In the genomic region with DNA sequence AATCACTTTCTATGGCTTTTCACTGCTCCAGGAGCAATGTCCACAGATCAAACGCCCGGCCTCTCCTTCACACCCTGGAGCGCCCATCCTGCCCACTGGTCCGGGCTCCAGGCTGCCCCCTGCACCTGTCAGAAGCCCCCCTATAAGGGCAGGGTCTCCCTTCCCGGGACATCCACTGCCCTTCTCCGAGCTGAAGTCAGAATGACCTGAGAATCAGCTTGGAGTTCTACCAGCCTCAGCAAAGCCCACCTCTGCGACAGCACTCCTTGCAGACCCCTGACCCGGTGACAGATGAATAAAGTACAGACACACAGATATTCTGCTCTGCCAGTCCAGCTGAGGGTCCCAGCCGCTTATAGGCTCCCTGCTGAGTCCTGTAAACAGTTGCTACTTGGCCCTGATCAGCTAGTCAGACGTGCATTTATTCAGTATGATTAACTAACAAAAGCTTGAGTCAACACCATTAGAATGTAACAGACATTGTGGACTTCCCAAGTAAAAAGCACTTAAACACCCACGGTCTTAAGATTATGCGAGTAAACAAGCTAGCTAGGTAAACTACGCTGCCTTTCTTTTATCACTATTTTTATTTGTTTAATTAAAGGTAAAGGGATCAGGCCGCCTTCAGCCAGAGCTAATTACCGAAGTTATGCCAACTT, we compare ENCODE assay signal across 11 cellular contexts. TPM values are rescaled to one million over a fixed set of nuclear protein-coding genes. Genes with fewer than 3 reads are reported as not detected.
DNase-seq lines count a peak whose midpoint lies in the region; ATAC-seq, FAIRE-seq and TF ChIP-seq lines count a peak whose summit lies in the region.
"Had no signal": no experiment of that assay in that cellular context is flagged by ENCODE, and none has a peak within 500 bp of the region (broad histone marks: within the 10 kb centered on the region; RNA-seq: fewer than 3 reads in every experiment).

No MANE protein-coding gene starts in this region.

- H3K4me1 Mint-ChIP-seq in Caco-2 (ENCODE audit: low read depth, unreplicated experiment) (peaks cover 36% of the 10 kb centered on the region), HFFc6 (ENCODE audit: low read depth) (peaks cover 48% of the 10 kb centered on the region)
- H3K4me1 Mint-ChIP-seq in activated CD8-positive, alpha-beta T cell treated with anti-CD3 and anti-CD28 coated beads, Interleukin-2, amount 10 ng/mL, durations not matched to agents 7 days and 5 days (ENCODE audit: low read depth): peaks cover 64% of the 10 kb centered on the region

- no TSS peak for BruUV-seq in Caco-2 (replicated peaks; lab: Mats Ljungman, UMichigan)

- H3K9me3 ChIP-seq in Caco-2: no peaks in the 10 kb centered on the region
- H3K9me3 ChIP-seq in keratinocyte (ENCODE audit: control insufficient read depth, low read depth, low read length): no peaks in the 10 kb centered on the region

- intact Hi-C loops in Caco-2 (cut with micrococcal nuclease; ENCODE audit: unreplicated experiment): no loop called here

- peaks cover 59% of the 10 kb centered on the region for H4K20me1 ChIP-seq in keratinocyte (ENCODE audit: control insufficient read depth, extremely low read depth, insufficient read depth, low read length)

- TF ChIP-seq CTCF in Caco-2 (IDR thresholded peaks at IDR 0.05; ENCODE audit: insufficient read depth in 1 of 2, low read depth in 1 of 2, low read length in 1 of 2, severe bottlenecking in 1 of 2, unreplicated experiment in 1 of 2) (no peak), HFFc6 (IDR thresholded peaks at IDR 0.05) (no peak), keratinocyte (optimal IDR thresholded peaks at IDR 0.05 in 1 of 3, IDR thresholded peaks at IDR 0.05 in 1 of 3, conservative IDR thresholded peaks at IDR 0.05 in 1 of 3; ENCODE audit: extremely low read depth in 1 of 3, insufficient read depth in 2 of 3, low read length in 3 of 3) (no peak)

- FAIRE-seq in keratinocyte (lab: Jason Lieb, UNC): no peak

- H3K27me3 ChIP-seq in Caco-2 (replicated peaks; ENCODE audit: control insufficient read depth, insufficient read depth, low read length) (no peaks in the 10 kb centered on the region), keratinocyte (ENCODE audit: control insufficient read depth, extremely low read depth, insufficient read depth, low read length) (no peaks in the 10 kb centered on the region)

- H3K79me2 ChIP-seq in keratinocyte (ENCODE audit: control insufficient read depth, insufficient read depth, low read length): peaks cover 91% of the 10 kb centered on the region

- H3K9me3 Mint-ChIP-seq in Caco-2 (ENCODE audit: unreplicated experiment) (no peaks in the 10 kb centered on the region), HFFc6 (no peaks in the 10 kb centered on the region)
- no peaks in the 10 kb centered on the region for H3K9me3 Mint-ChIP-seq in activated CD8-positive, alpha-beta T cell treated with anti-CD3 and anti-CD28 coated beads, Interleukin-2, amount 10 ng/mL, durations not matched to agents 7 days and 5 days (ENCODE audit: insufficient read depth)

- H3K4me3 Mint-ChIP-seq in Caco-2 (ENCODE audit: unreplicated experiment): peak overlapping the region; percentile 90
- H3K4me3 Mint-ChIP-seq in HFFc6: peak overlapping the region; percentile 23
- H3K4me3 Mint-ChIP-seq in activated CD8-positive, alpha-beta T cell treated with anti-CD3 and anti-CD28 coated beads, Interleukin-2, amount 10 ng/mL, durations not matched to agents 7 days and 5 days: peak overlapping the region; percentile 64

- peak overlapping the region; percentile 88 for H3K4me2 ChIP-seq in keratinocyte (ENCODE audit: control insufficient read depth, extremely low read depth, insufficient read depth, low read depth, low read length)

- no peak for ATAC-seq in activated CD8-positive, alpha-beta T cell treated with anti-CD3 and anti-CD28 coated beads, Interleukin-2, amount 10 ng/mL, durations not matched to agents 7 days and 5 days
- no peak for ATAC-seq in GM21737 (IDR thresholded peaks at IDR 0.05; ENCODE audit: unreplicated experiment)

- H3K27ac ChIP-seq in keratinocyte (ENCODE audit: control insufficient read depth, insufficient read depth, low read length): peak overlapping the region; percentile 26
- H3K27ac ChIP-seq: HL-60 had no signal

- H3K27me3 Mint-ChIP-seq in Caco-2 (ENCODE audit: insufficient read depth, unreplicated experiment) (no peaks in the 10 kb centered on the region), HFFc6 (ENCODE audit: insufficient read depth) (peaks cover 6% of the 10 kb centered on the region)
- no peaks in the 10 kb centered on the region for H3K27me3 Mint-ChIP-seq in activated CD8-positive, alpha-beta T cell treated with anti-CD3 and anti-CD28 coated beads, Interleukin-2, amount 10 ng/mL, durations not matched to agents 7 days and 5 days (ENCODE audit: low read depth)

- no peak overlapping the region for H2AFZ ChIP-seq in keratinocyte (ENCODE audit: control insufficient read depth, low read length)

- H3K36me3 ChIP-seq in Caco-2 (ENCODE audit: control insufficient read depth, insufficient read depth, low read length) (peaks cover 1% of the 10 kb centered on the region), keratinocyte (ENCODE audit: control insufficient read depth in 2 of 2, extremely low read depth in 1 of 2, insufficient read depth in 2 of 2, low read length in 2 of 2) (peaks cover 5 to 19% of the 10 kb centered on the region in 2 experiments)

- CTCF ChIA-PET in Caco-2 (lab: Charles Lee): interaction anchor here (0.5 to 1.2 kb wide), 2 partner anchors 12 to 14 kb away, joined by 4 to 5 read pairs; no protein-coding TSS in a partner anchor
- CTCF ChIA-PET in activated CD8-positive, alpha-beta T cell treated with anti-CD3 and anti-CD28 coated beads, Interleukin-2, amount 10 ng/mL, durations not matched to agents 7 days and 5 days (lab: Charles Lee): interaction anchor here (0.9 to 13.0 kb wide), 3 partner anchors 11 to 84 kb away, joined by 3 to 493 read pairs (median 53); no protein-coding TSS in a partner anchor

- peak overlapping the region; percentile 95 for H3K27ac Mint-ChIP-seq in Caco-2 (ENCODE audit: unreplicated experiment)
- H3K27ac Mint-ChIP-seq in HFFc6: no peak overlapping the region
- H3K27ac Mint-ChIP-seq in activated CD8-positive, alpha-beta T cell treated with anti-CD3 and anti-CD28 coated beads, Interleukin-2, amount 10 ng/mL, durations not matched to agents 7 days and 5 days: peak overlapping the region; percentile 62

- H3K36me3 Mint-ChIP-seq in Caco-2 (ENCODE audit: insufficient read depth, unreplicated experiment) (peaks cover 100% of the 10 kb centered on the region), HFFc6 (ENCODE audit: low read depth) (peaks cover 10% of the 10 kb centered on the region)
- peaks cover 58% of the 10 kb centered on the region for H3K36me3 Mint-ChIP-seq in activated CD8-positive, alpha-beta T cell treated with anti-CD3 and anti-CD28 coated beads, Interleukin-2, amount 10 ng/mL, durations not matched to agents 7 days and 5 days (ENCODE audit: low read depth)

- POLR2A ChIA-PET in Caco-2 (lab: Charles Lee): no interaction called here
- POLR2A ChIA-PET in activated CD8-positive, alpha-beta T cell treated with anti-CD3 and anti-CD28 coated beads, Interleukin-2, amount 10 ng/mL, durations not matched to agents 7 days and 5 days (lab: Charles Lee): interaction anchor here (0.7 to 8.9 kb wide), 3 partner anchors 8 to 106 kb away, joined by 3 to 96 read pairs (median 11); no protein-coding TSS in a partner anchor

- H3K9me1 ChIP-seq in keratinocyte (ENCODE audit: control insufficient read depth, extremely low read depth, insufficient read depth, low read length): no peaks in the 10 kb centered on the region

- H3K4me1 ChIP-seq in Caco-2 (peaks cover 32% of the 10 kb centered on the region; the same call in 1 of the 2 replicates), keratinocyte (ENCODE audit: control insufficient read depth, extremely low read depth, insufficient read depth, low read length) (peaks cover 36% of the 10 kb centered on the region)

- peak overlapping the region; percentile 70 for H3K9ac ChIP-seq in keratinocyte (ENCODE audit: control insufficient read depth, extremely low read depth, insufficient read depth, low read length)

- H3K4me3 ChIP-seq in Caco-2 (ENCODE audit: low read depth, low read length) (no peak overlapping the region), keratinocyte (ENCODE audit: control insufficient read depth in 2 of 3, extremely low read depth in 1 of 3, insufficient read depth in 2 of 3, low read depth in 1 of 3, low read length in 3 of 3) (peak overlapping the region in 2 of 3 experiments; percentile 46 to 67)

- dilution Hi-C loops in keratinocyte (cut with MboI; ENCODE audit: extremely low pct_ligation_motif_present, low sequenced_read_pairs): no loop called here

- DNase-seq in Caco-2 (no peak), HFFc6 (no peak), keratinocyte (ENCODE audit: low read depth, low spot score) (no peak), hypothalamus (lab: John Stamatoyannopoulos, UW) (no peak), HUDEP-2 (lab: John Stamatoyannopoulos, UW; ENCODE audit: unreplicated experiment in 76 of 76) (no peak), DMS153 treated with DMSO at 0.1 percent for 48 hours (lab: John Stamatoyannopoulos, UW; ENCODE audit: unreplicated experiment) (no peak)
- no peak for DNase-seq in activated CD8-positive, alpha-beta T cell treated with anti-CD3 and anti-CD28 coated beads, Interleukin-2, amount 10 ng/mL, durations not matched to agents 7 days and 5 days
- DNase-seq: DMS53, NCI-H2171 treated with DMSO at 0.1 percent for 48 hours had no signal

RNA-seq across cellular contexts. Expression of gene SLC7A5, which starts 4.8 kb away (rescaled TPM):
- 495 and 534 TPM in 2 replicates for total RNA-seq in Caco-2 (2022)
- 100 to 1,000 TPM; 112 to 133 (median 124) TPM for total RNA-seq in HFFc6 (2021; fragmentation: NEBNext Ultra II Directional; extraction: Animal tissue kit (Norgen Biotek cat#: 25700))
- total RNA-seq in activated CD8-positive, alpha-beta T cell treated with anti-CD3 and anti-CD28 coated beads, Interleukin-2, amount 10 ng/mL, durations not matched to agents 7 days and 5 days: 100 to 1,000 TPM; 114 to 118 TPM
- 110 to 326 TPM (median 114 TPM) in 3 replicates for polyA plus RNA-seq in keratinocyte
- 29.9 TPM for polyA plus RNA-seq in keratinocyte (2011; ENCODE audit: low read depth)
- 116 and 170 TPM in 2 replicates for polyA plus RNA-seq in keratinocyte (2011; cell fraction: cytosol; rRNA removed)
- 485 and 588 TPM in 2 replicates for polyA plus RNA-seq in keratinocyte (2011; cell fraction: nucleus; rRNA removed)
- 227 and 536 TPM in 2 replicates for polyA plus RNA-seq in keratinocyte (2012; ENCODE audit: low replicate concordance)
- polyA minus RNA-seq in keratinocyte: 188 to 879 TPM (median 193 TPM) in 3 replicates
- polyA minus RNA-seq in keratinocyte (2011; cell fraction: cytosol; rRNA and poly(A)+ RNA removed): 339 TPM
- polyA minus RNA-seq in keratinocyte (2011; cell fraction: nucleus; rRNA and poly(A)+ RNA removed): 418 and 454 TPM in 2 replicates

Comparison
In these comparisons a context has a peak if more than half of its experiments do, and no peak if none do; other contexts are left out.
1. H3K4me3 Mint-ChIP-seq: peak in every context shown above with its lines; median percentile 90 in Caco-2; 64 in activated CD8-positive, alpha-beta T cell treated with anti-CD3 and anti-CD28 coated beads, Interleukin-2, amount 10 ng/mL, durations not matched to agents 7 days and 5 days; 23 in HFFc6.